In the genomic region with DNA sequence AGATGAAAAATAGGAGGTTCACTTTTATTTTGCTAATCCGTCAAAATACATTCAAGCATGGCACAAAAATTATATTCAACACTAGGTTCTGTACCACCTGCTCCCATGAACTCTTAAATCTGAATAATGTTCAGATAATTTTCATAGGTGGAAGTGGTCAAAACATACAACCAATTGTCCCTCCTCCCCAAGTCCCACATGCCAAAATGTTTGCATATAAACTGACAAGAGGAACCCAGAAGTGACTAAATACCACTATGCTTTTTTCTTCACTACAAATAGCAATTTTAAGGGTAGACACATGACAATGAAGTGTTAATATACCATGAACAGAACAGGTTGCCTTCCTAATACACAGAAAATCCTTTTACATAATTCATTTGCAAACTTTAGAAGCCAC, we compare ENCODE assay signal across 12 cellular contexts. TPM values are rescaled to one million over a fixed set of nuclear protein-coding genes. Genes with fewer than 3 reads are reported as not detected.
DNase-seq lines count a peak whose midpoint lies in the region; ATAC-seq and TF ChIP-seq lines count a peak whose summit lies in the region.
"Had no signal": no experiment of that assay in that cellular context is flagged by ENCODE, and none has a peak within 500 bp of the region (broad histone marks: within the 10 kb centered on the region; RNA-seq: fewer than 3 reads in every experiment).

No MANE protein-coding gene starts in this region.

- H3K9me2 ChIP-seq in DOHH2 (replicated peaks; ENCODE audit: control insufficient read depth, low read length) = no peaks in the 10 kb centered on the region

- peaks cover 27% of the 10 kb centered on the region for H3K4me1 ChIP-seq in DOHH2 (ENCODE audit: control insufficient read depth, low read length)

- no peaks in the 10 kb centered on the region for H3K9me3 Mint-ChIP-seq in endothelial cell (ENCODE audit: unreplicated experiment)
- H3K9me3 Mint-ChIP-seq in progenitor cell of endocrine pancreas (ENCODE audit: low read depth) = no peaks in the 10 kb centered on the region
- H3K9me3 Mint-ChIP-seq: naive B cell had no signal

- H3K36me3 ChIP-seq in DOHH2 (ENCODE audit: control insufficient read depth, low read length) = peaks cover 47% of the 10 kb centered on the region

- no peak overlapping the region for H3K27ac ChIP-seq in DOHH2 (ENCODE audit: low read depth, low read length)

- peaks cover 17% of the 10 kb centered on the region for H3K36me3 Mint-ChIP-seq in endothelial cell (ENCODE audit: low read depth, unreplicated experiment)
- peaks cover 14% of the 10 kb centered on the region for H3K36me3 Mint-ChIP-seq in progenitor cell of endocrine pancreas (ENCODE audit: insufficient read depth)
- H3K36me3 Mint-ChIP-seq: naive B cell had no signal

- H3K4me3 Mint-ChIP-seq in endothelial cell (ENCODE audit: unreplicated experiment) = peak overlapping the region; percentile 61
- H3K4me3 Mint-ChIP-seq in progenitor cell of endocrine pancreas (ENCODE audit: low read depth) = peak overlapping the region; percentile 100

- H3K27ac Mint-ChIP-seq in endothelial cell (ENCODE audit: unreplicated experiment) (no peak overlapping the region), progenitor cell of endocrine pancreas (no peak overlapping the region)

- H3K4me3 ChIP-seq in DOHH2 (ENCODE audit: low read length) = peak overlapping the region; percentile 87; the same call in 1 of the 2 replicates

- ATAC-seq in activated CD4-positive, CD25-positive, alpha-beta regulatory T cell treated with anti-CD3 and anti-CD28 coated beads, Interleukin-2, amount 50 U/mL, for 24 hours = no peak
- no peak for ATAC-seq in GM18861 (IDR thresholded peaks at IDR 0.05; ENCODE audit: unreplicated experiment)
- ATAC-seq: sciatic nerve had no signal

- H4K20me1 ChIP-seq in DOHH2 (ENCODE audit: control insufficient read depth, insufficient read depth, low read depth, low read length) = peaks cover 58% of the 10 kb centered on the region

- peak overlapping the region; percentile 73 for H3K4me2 ChIP-seq in DOHH2 (ENCODE audit: low read length)

- H3K9me3 ChIP-seq in DOHH2 (ENCODE audit: control insufficient read depth, insufficient read depth, low read length) = no peaks in the 10 kb centered on the region

- peaks cover 52% of the 10 kb centered on the region for H3K79me2 ChIP-seq in DOHH2 (ENCODE audit: control insufficient read depth, low read length)

- TF ChIP-seq POLR2A in erythroblast (IDR thresholded peaks at IDR 0.05; ENCODE audit: low read length) = no peak

- H3K4me1 Mint-ChIP-seq in endothelial cell (ENCODE audit: unreplicated experiment) = peaks cover 24% of the 10 kb centered on the region
- H3K4me1 Mint-ChIP-seq in progenitor cell of endocrine pancreas (ENCODE audit: low read depth) = peaks cover 25% of the 10 kb centered on the region

- DNase-seq in NCI-H526 treated with DMSO at 0.1 percent for 48 hours (lab: John Stamatoyannopoulos, UW) (peak; percentile 9), endothelial cell (ENCODE audit: low spot score) (no peak), progenitor cell of endocrine pancreas (ENCODE audit: low spot score, unreplicated experiment) (no peak), erythroblast (lab: John Stamatoyannopoulos, UW) (no peak)
- DNase-seq: activated CD4-positive, alpha-beta T cell treated with anti-CD3 and anti-CD28 coated beads, Interleukin-2, amount 50 U/mL, for 4 hours; activated gamma-delta T cell treated with Interleukin-2 at 50 U/mL for 16 hours; naive B cell; T-helper 2 cell had no signal

- peaks cover 8% of the 10 kb centered on the region for H3K27me3 Mint-ChIP-seq in endothelial cell (ENCODE audit: unreplicated experiment)
- no peaks in the 10 kb centered on the region for H3K27me3 Mint-ChIP-seq in progenitor cell of endocrine pancreas
- H3K27me3 Mint-ChIP-seq: naive B cell had no signal

- H3F3A ChIP-seq in DOHH2 (ENCODE audit: control insufficient read depth, insufficient read depth) = peaks cover 60% of the 10 kb centered on the region

- no peak for TF ChIP-seq CTCF in DOHH2 (IDR thresholded peaks at IDR 0.05; ENCODE audit: low read depth, low read length, poor library complexity, severe bottlenecking)
- TF ChIP-seq CTCF in endothelial cell (IDR thresholded peaks at IDR 0.05; ENCODE audit: unreplicated experiment) = no peak
- TF ChIP-seq CTCF in progenitor cell of endocrine pancreas (IDR thresholded peaks at IDR 0.05; ENCODE audit: unreplicated experiment) = no peak

- H3K27me3 ChIP-seq in DOHH2 (ENCODE audit: control insufficient read depth, low read length) = no peaks in the 10 kb centered on the region

RNA-seq across cellular contexts. Expression of a gene that starts 3.7 kb away (rescaled TPM):
- total RNA-seq in endothelial cell (ENCODE audit: unreplicated experiment) (57.1 TPM), progenitor cell of endocrine pancreas (81.0 and 82.6 TPM in 2 replicates)

RNA-seq across cellular contexts. Expression of a gene that starts 14.5 kb away (rescaled TPM):
- total RNA-seq in endothelial cell (ENCODE audit: unreplicated experiment) (200 TPM), progenitor cell of endocrine pancreas (32.1 and 34.7 TPM in 2 replicates)
